In genomic region chr11:121448431-121448941, GRCh38 we compare ENCODE assay signal across 15 cellular contexts. TPM values are rescaled to one million over a fixed set of nuclear protein-coding genes. Genes with fewer than 3 reads are reported as not detected.
DNase-seq lines count a peak whose midpoint lies in the region; TF ChIP-seq lines count a peak whose summit lies in the region.
"Had no signal": no experiment of that assay in that cellular context is flagged by ENCODE, and none has a peak within 500 bp of the region (broad histone marks: within the 10 kb centered on the region; RNA-seq: fewer than 3 reads in every experiment).

No MANE protein-coding gene starts in this region.

- H3K4me3 ChIP-seq in neutrophil (ENCODE audit: low read depth in 1 of 2, low read length in 1 of 2) (peak overlapping the region; percentile 69 to 99), Caco-2 (ENCODE audit: low read depth, low read length) (no peak overlapping the region)
- H3K4me3 ChIP-seq: pancreas, stomach had no signal

- no peaks in the 10 kb centered on the region for H3K27me3 ChIP-seq in neutrophil
- no peaks in the 10 kb centered on the region for H3K27me3 ChIP-seq in Caco-2 (replicated peaks; ENCODE audit: control insufficient read depth, insufficient read depth, low read length)
- H3K27me3 ChIP-seq: pancreas had no signal

- H3K36me3 ChIP-seq in neutrophil = no peaks in the 10 kb centered on the region
- H3K36me3 ChIP-seq in Caco-2 (ENCODE audit: control insufficient read depth, insufficient read depth, low read length) = no peaks in the 10 kb centered on the region
- H3K36me3 ChIP-seq: pancreas, stomach had no signal

- BruUV-seq in Caco-2 (replicated peaks; lab: Mats Ljungman, UMichigan) = no TSS peak

- H3K4me1 ChIP-seq in neutrophil (ENCODE audit: control insufficient read depth in 1 of 2, insufficient read depth in 1 of 2, low read depth in 1 of 2, low read length in 1 of 2) (peaks cover 73 to 82% of the 10 kb centered on the region in 2 experiments), Caco-2 (peaks cover 28% of the 10 kb centered on the region)
- H3K4me1 ChIP-seq: pancreas had no signal

- H3K9me3 ChIP-seq in neutrophil (no peaks in the 10 kb centered on the region), Caco-2 (no peaks in the 10 kb centered on the region)
- H3K9me3 ChIP-seq: pancreas, stomach had no signal

- H3K36me3 Mint-ChIP-seq in activated naive CD8-positive, alpha-beta T cell = peaks cover 12% of the 10 kb centered on the region
- H3K36me3 Mint-ChIP-seq in Caco-2 (ENCODE audit: insufficient read depth, unreplicated experiment) = no peaks in the 10 kb centered on the region

- peak overlapping the region; percentile 81 for H3K27ac Mint-ChIP-seq in activated naive CD8-positive, alpha-beta T cell
- H3K27ac Mint-ChIP-seq in Caco-2 (ENCODE audit: unreplicated experiment) = no peak overlapping the region
- H3K27ac Mint-ChIP-seq: WTC11 had no signal

- DNase-seq in DMS53 (lab: John Stamatoyannopoulos, UW) (peak; percentile 15), DMS53 treated with DMSO at 0.1 percent for 48 hours (lab: John Stamatoyannopoulos, UW; ENCODE audit: unreplicated experiment) (no peak), NOMO-1 (lab: John Stamatoyannopoulos, UW; ENCODE audit: unreplicated experiment in 2 of 2) (peak; percentile 70 to 86), H4 (ENCODE audit: low spot score) (no peak), Caco-2 (no peak), NCI-H526 (lab: John Stamatoyannopoulos, UW) (no peak)
- DNase-seq: DMS79 treated with DMSO at 0.1 percent for 48 hours, left ventricle myocardium superior, NCI-H1694 treated with DMSO at 0.1 percent for 48 hours, pancreas, stomach had no signal

- TF ChIP-seq CTCF in neutrophil (IDR thresholded peaks at IDR 0.05) (no peak), Caco-2 (IDR thresholded peaks at IDR 0.05; ENCODE audit: insufficient read depth in 1 of 2, low read depth in 1 of 2, low read length in 1 of 2, severe bottlenecking in 1 of 2, unreplicated experiment in 1 of 2) (no peak)

- CTCF ChIA-PET in Caco-2 (lab: Charles Lee) = interaction anchor here (1.6 kb wide), 1 partner anchor 143 kb away, joined by 5 read pairs; no protein-coding TSS in a partner anchor

- peaks cover 85% of the 10 kb centered on the region for H3K4me1 Mint-ChIP-seq in activated naive CD8-positive, alpha-beta T cell (ENCODE audit: low read depth)
- peaks cover 26% of the 10 kb centered on the region for H3K4me1 Mint-ChIP-seq in Caco-2 (ENCODE audit: low read depth, unreplicated experiment)

- intact Hi-C loops in Caco-2 (cut with micrococcal nuclease; ENCODE audit: unreplicated experiment) = no loop called here

- H3K4me3 Mint-ChIP-seq in activated naive CD8-positive, alpha-beta T cell = peak overlapping the region; percentile 77
- H3K4me3 Mint-ChIP-seq in Caco-2 (ENCODE audit: unreplicated experiment) = no peak overlapping the region
- H3K4me3 Mint-ChIP-seq: WTC11 had no signal

- no peaks in the 10 kb centered on the region for H3K27me3 Mint-ChIP-seq in activated naive CD8-positive, alpha-beta T cell
- H3K27me3 Mint-ChIP-seq in Caco-2 (ENCODE audit: insufficient read depth, unreplicated experiment) = no peaks in the 10 kb centered on the region

- peak overlapping the region; percentile 98 for H3K27ac ChIP-seq in neutrophil
- H3K27ac ChIP-seq: 22Rv1 had no signal

- POLR2A ChIA-PET in Caco-2 (lab: Charles Lee) = no interaction called here

- H3K9me3 Mint-ChIP-seq in activated naive CD8-positive, alpha-beta T cell (ENCODE audit: low read depth) = no peaks in the 10 kb centered on the region
- H3K9me3 Mint-ChIP-seq in Caco-2 (ENCODE audit: unreplicated experiment) = no peaks in the 10 kb centered on the region

RNA-seq across cellular contexts. Expression of gene SORL1, which starts 3.6 kb away (rescaled TPM):
- 2.5 and 3.6 TPM in 2 replicates for total RNA-seq in H4 (2014; rRNA removed; shearing (Covaris generic))
- total RNA-seq in Caco-2 (2022) = 26.3 and 34.0 TPM in 2 replicates

Comparison
In these comparisons a context has a peak if more than half of its experiments do, and no peak if none do; other contexts are left out.
1. DNase-seq: peak in DMS53 (single experiment) and NOMO-1 (2 of 2); none in DMS53 treated with DMSO at 0.1 percent for 48 hours (single experiment), H4 (single experiment), Caco-2 (0 of 2) and NCI-H526 (0 of 2).